7 cellular contexts compared by ENCODE assay signal in genomic region chr19:16896913-16897571, GRCh38. TPM values are rescaled to one million over a fixed set of nuclear protein-coding genes. Genes with fewer than 3 reads are reported as not detected.
DNase-seq lines count a peak whose midpoint lies in the region; ATAC-seq and TF ChIP-seq lines count a peak whose summit lies in the region.

No MANE protein-coding gene starts in this region.

- H3K36me3 Mint-ChIP-seq in activated naive CD8-positive, alpha-beta T cell treated with anti-CD3 and anti-CD28 coated beads, Interleukin-2, amount 10 ng/mL, durations not matched to agents 7 days and 5 days: no peaks in the 10 kb centered on the region

- no peak for TF ChIP-seq EP300 in ovary (IDR thresholded peaks at IDR 0.05)

- H3K27me3 Mint-ChIP-seq in activated naive CD8-positive, alpha-beta T cell treated with anti-CD3 and anti-CD28 coated beads, Interleukin-2, amount 10 ng/mL, durations not matched to agents 7 days and 5 days: peaks cover 33% of the 10 kb centered on the region

- peak overlapping the region; percentile 77 for H3K4me3 Mint-ChIP-seq in activated naive CD8-positive, alpha-beta T cell treated with anti-CD3 and anti-CD28 coated beads, Interleukin-2, amount 10 ng/mL, durations not matched to agents 7 days and 5 days

- POLR2A ChIA-PET in activated naive CD8-positive, alpha-beta T cell treated with anti-CD3 and anti-CD28 coated beads, Interleukin-2, amount 10 ng/mL, durations not matched to agents 7 days and 5 days (lab: Charles Lee): interaction anchor here (0.5 kb wide), 1 partner anchor 59 kb away, joined by 3 read pairs; no protein-coding TSS in a partner anchor

- H3K9me3 ChIP-seq in ovary: no peaks in the 10 kb centered on the region
- H3K9me3 ChIP-seq in thoracic aorta: no peaks in the 10 kb centered on the region

- H3K36me3 ChIP-seq in ovary: no peaks in the 10 kb centered on the region
- no peaks in the 10 kb centered on the region for H3K36me3 ChIP-seq in thoracic aorta

- intact Hi-C loops in cardiac septum (cut with DNase I): loop anchor here (10.0 kb wide), 1 partner anchor 122 kb away; no protein-coding TSS in a partner anchor
- intact Hi-C loops in ovary (cut with DNase I): no loop called here

- H3K27me3 ChIP-seq in ovary: no peaks in the 10 kb centered on the region
- H3K27me3 ChIP-seq in thoracic aorta (replicated peaks; ENCODE audit: insufficient read depth): no peaks in the 10 kb centered on the region

- peak; percentile 94 for DNase-seq in GM19238 (ENCODE audit: insufficient read length, low spot score)
- DNase-seq in SKM-1 treated with dmso at 0.1 percent for 144 hours (lab: John Stamatoyannopoulos, UW; ENCODE audit: unreplicated experiment): peak; percentile 43
- peak; percentile 78 for DNase-seq in activated naive CD8-positive, alpha-beta T cell treated with anti-CD3 and anti-CD28 coated beads, Interleukin-2, amount 10 ng/mL, durations not matched to agents 7 days and 5 days
- DNase-seq in cardiac septum (ENCODE audit: low spot score): peak; percentile 96
- peak; percentile 96 to 98 (median 97) for DNase-seq in ovary
- DNase-seq in thoracic aorta (ENCODE audit: low spot score): peak; percentile 95

- TF ChIP-seq POLR2A in ovary (IDR thresholded peaks at IDR 0.05): no peak

- TF ChIP-seq CTCF in ovary (IDR thresholded peaks at IDR 0.05): no peak
- no peak for TF ChIP-seq CTCF in thoracic aorta (IDR thresholded peaks at IDR 0.05)

- H3K9me3 Mint-ChIP-seq in activated naive CD8-positive, alpha-beta T cell treated with anti-CD3 and anti-CD28 coated beads, Interleukin-2, amount 10 ng/mL, durations not matched to agents 7 days and 5 days: no peaks in the 10 kb centered on the region

- peaks cover 26% of the 10 kb centered on the region for H3K4me1 Mint-ChIP-seq in activated naive CD8-positive, alpha-beta T cell treated with anti-CD3 and anti-CD28 coated beads, Interleukin-2, amount 10 ng/mL, durations not matched to agents 7 days and 5 days

- peak overlapping the region; percentile 83 to 94 for H3K27ac ChIP-seq in ovary
- peak overlapping the region; percentile 83 to 85 for H3K27ac ChIP-seq in thoracic aorta

- H3K4me1 ChIP-seq in ovary (ENCODE audit: insufficient read depth) (no peaks in the 10 kb centered on the region), thoracic aorta (ENCODE audit: control insufficient read depth in 1 of 2, low read depth in 2 of 2) (peaks cover 3 to 16% of the 10 kb centered on the region in 2 donors)

- ATAC-seq in HG03460 (IDR thresholded peaks at IDR 0.05; ENCODE audit: unreplicated experiment) (peak; percentile 42), thoracic aorta (ENCODE audit: insufficient number of reproducible peaks, low FRiP score, low read depth) (peak; percentile 77)
- ATAC-seq in activated naive CD8-positive, alpha-beta T cell treated with anti-CD3 and anti-CD28 coated beads, Interleukin-2, amount 10 ng/mL, durations not matched to agents 7 days and 5 days (ENCODE audit: low read depth): peak; percentile 35

- H3K27ac Mint-ChIP-seq in activated naive CD8-positive, alpha-beta T cell treated with anti-CD3 and anti-CD28 coated beads, Interleukin-2, amount 10 ng/mL, durations not matched to agents 7 days and 5 days: peak overlapping the region; percentile 80

- H3K4me3 ChIP-seq in ovary (peak overlapping the region; percentile 49), thoracic aorta (peak overlapping the region; percentile 97)

- 1% methylated on average over 29 to 46 of the region's 46 CpGs for WGBS in ovary, 3 donors

RNA-seq across cellular contexts. Expression of gene F2RL3, which starts 8.2 kb away (rescaled TPM):
- under 1 TPM; 0.14 to 0.17 TPM for total RNA-seq in activated naive CD8-positive, alpha-beta T cell treated with anti-CD3 and anti-CD28 coated beads, Interleukin-2, amount 10 ng/mL, durations not matched to agents 7 days and 5 days
- 0.70 TPM for total RNA-seq in cardiac septum
- 1 to 10 TPM in 3 of 7 donors, under 1 TPM in 4; 0.08 to 5.4 (median 0.92) TPM for total RNA-seq in ovary
- polyA plus RNA-seq in ovary: 1 to 10 TPM in 1 of 2 donors, under 1 TPM in 1; 0.40 to 2.2 TPM
- total RNA-seq in thoracic aorta: 1 to 10 TPM; 4.9 to 5.4 TPM

Comparison
In these comparisons a context has a peak if more than half of its experiments do, and no peak if none do; other contexts are left out.
1. Peak in every context shown above with its lines: DNase-seq, ATAC-seq, H3K4me3 ChIP-seq and H3K27ac ChIP-seq.
2. DNase-seq: peak in every context shown above with its lines; median percentile 97 in ovary; 96 in cardiac septum; 95 in thoracic aorta; 94 in GM19238; 78 in activated naive CD8-positive, alpha-beta T cell treated with anti-CD3 and anti-CD28 coated beads, Interleukin-2, amount 10 ng/mL, durations not matched to agents 7 days and 5 days; 43 in SKM-1 treated with dmso at 0.1 percent for 144 hours.